9 cellular contexts compared by ENCODE assay signal in the genomic region with DNA sequence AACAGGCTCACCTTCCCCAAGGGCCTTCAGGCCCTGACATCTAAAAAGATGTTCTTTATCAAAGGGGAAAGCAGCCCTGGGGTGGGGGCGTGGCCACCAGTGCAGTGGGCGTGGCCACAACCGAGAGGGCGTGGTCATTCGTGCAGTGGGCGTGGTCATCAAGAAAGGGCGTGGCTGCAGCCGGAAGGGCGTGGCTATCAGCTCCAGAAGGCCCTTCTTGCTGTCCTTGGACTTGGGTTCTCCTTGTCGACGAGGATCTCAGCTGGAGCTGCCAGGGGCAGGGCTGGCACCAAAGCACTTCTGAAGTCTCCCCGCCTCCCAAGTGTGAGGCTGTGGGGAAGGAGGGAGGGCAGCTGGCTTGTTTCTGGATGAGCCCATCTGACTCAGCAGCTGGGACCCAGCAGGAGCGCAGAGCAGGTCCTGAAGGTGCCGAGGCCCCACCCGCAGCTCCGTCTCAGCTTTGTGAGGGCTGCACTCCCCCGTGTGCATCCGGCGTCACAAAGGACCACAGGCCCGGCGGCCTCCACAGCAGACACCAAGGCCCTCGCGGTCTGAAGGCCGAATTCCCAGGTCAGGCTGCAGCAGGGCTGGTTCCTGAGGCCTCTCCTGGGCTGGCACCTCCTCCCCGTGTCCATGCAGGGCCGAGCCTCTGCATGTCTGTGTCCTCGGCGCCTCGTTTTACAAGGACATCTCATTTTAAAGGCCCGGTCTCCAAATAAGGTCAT. TPM values are rescaled to one million over a fixed set of nuclear protein-coding genes. Genes with fewer than 3 reads are reported as not detected.
DNase-seq lines count a peak whose midpoint lies in the region; ATAC-seq and TF ChIP-seq lines count a peak whose summit lies in the region.
"Had no signal": no experiment of that assay in that cellular context is flagged by ENCODE, and none has a peak within 500 bp of the region (broad histone marks: within the 10 kb centered on the region; RNA-seq: fewer than 3 reads in every experiment).

No MANE protein-coding gene starts in this region.

- POLR2A ChIA-PET in activated CD4-positive, alpha-beta memory T cell treated with anti-CD3 and anti-CD28 coated beads for 36 hours (lab: Charles Lee): no interaction called here

- DNase-seq in BE2C (peak; percentile 53), H7 (peak; percentile 91), lung microvascular endothelial cell (ENCODE audit: low read depth in 2 of 2) (peak; percentile 24 to 29), NCI-H1048 (lab: John Stamatoyannopoulos, UW) (no peak), NCI-H1092 treated with DMSO at 0.1 percent for 48 hours (lab: John Stamatoyannopoulos, UW) (no peak)
- peak; percentile 42 for DNase-seq in activated CD4-positive, alpha-beta memory T cell treated with anti-CD3 and anti-CD28 coated beads for 36 hours
- DNase-seq: islet precursor cell had no signal

- CTCF ChIA-PET in activated CD4-positive, alpha-beta memory T cell treated with anti-CD3 and anti-CD28 coated beads for 36 hours (lab: Charles Lee): no interaction called here

- H3K4me3 Mint-ChIP-seq in activated CD4-positive, alpha-beta memory T cell treated with anti-CD3 and anti-CD28 coated beads for 36 hours: no peak overlapping the region

- H3K27ac Mint-ChIP-seq in activated CD4-positive, alpha-beta memory T cell treated with anti-CD3 and anti-CD28 coated beads for 36 hours: no peak overlapping the region

- no peak for ATAC-seq in HG03565 (IDR thresholded peaks at IDR 0.05; ENCODE audit: unreplicated experiment)
- ATAC-seq in HG02885 (IDR thresholded peaks at IDR 0.05; ENCODE audit: poor library complexity, unreplicated experiment): no peak

- no peak for TF ChIP-seq CTCF in BE2C (IDR thresholded peaks at IDR 0.05; ENCODE audit: low read depth, low read length)

- H3K4me3 ChIP-seq in BE2C (ENCODE audit: low read depth, low read length) (no peak overlapping the region), H7 (ENCODE audit: insufficient read depth, low read depth, low read length) (no peak overlapping the region)

- no peaks in the 10 kb centered on the region; the same call in 1 of the 2 replicates for H3K36me3 ChIP-seq in BE2C
- H3K36me3 ChIP-seq in H7 (replicated peaks; ENCODE audit: control insufficient read depth, insufficient read depth, low read length): peaks cover 7% of the 10 kb centered on the region

- H3K4me1 Mint-ChIP-seq in activated CD4-positive, alpha-beta memory T cell treated with anti-CD3 and anti-CD28 coated beads for 36 hours (ENCODE audit: low read depth): no peaks in the 10 kb centered on the region

- peaks cover 9% of the 10 kb centered on the region for H3K4me1 ChIP-seq in BE2C

- H3K36me3 Mint-ChIP-seq in activated CD4-positive, alpha-beta memory T cell treated with anti-CD3 and anti-CD28 coated beads for 36 hours: no peaks in the 10 kb centered on the region

- H3K27me3 ChIP-seq in BE2C (no peaks in the 10 kb centered on the region), H7 (ENCODE audit: control insufficient read depth, insufficient read depth, low read length) (no peaks in the 10 kb centered on the region)

- H3K9me3 Mint-ChIP-seq in activated CD4-positive, alpha-beta memory T cell treated with anti-CD3 and anti-CD28 coated beads for 36 hours: no peaks in the 10 kb centered on the region

- H3K27me3 Mint-ChIP-seq in activated CD4-positive, alpha-beta memory T cell treated with anti-CD3 and anti-CD28 coated beads for 36 hours: no peaks in the 10 kb centered on the region

- no peaks in the 10 kb centered on the region for H3K9me3 ChIP-seq in BE2C

- intact Hi-C loops in activated CD4-positive, alpha-beta memory T cell treated with anti-CD3 and anti-CD28 coated beads for 36 hours (cut with micrococcal nuclease): no loop called here

RNA-seq across cellular contexts. Expression of gene PDE9A, which starts 12.8 kb away (rescaled TPM):
- 4.2 TPM for polyA plus RNA-seq in BE2C (2012; ENCODE audit: insufficient read depth, insufficient read length, low read depth)
- total RNA-seq in H7 (2014; rRNA removed; shearing (Covaris generic)): 24.2 and 37.9 TPM in 2 replicates
- total RNA-seq in activated CD4-positive, alpha-beta memory T cell treated with anti-CD3 and anti-CD28 coated beads for 36 hours: 1 to 10 TPM; 7.5 to 8.6 TPM
- 1.3 and 4.0 TPM in 2 replicates for total RNA-seq in lung microvascular endothelial cell

Comparison
In these comparisons a context has a peak if more than half of its experiments do, and no peak if none do; other contexts are left out.
1. DNase-seq: peak in BE2C (single experiment), H7 (single experiment), activated CD4-positive, alpha-beta memory T cell treated with anti-CD3 and anti-CD28 coated beads for 36 hours (single experiment) and lung microvascular endothelial cell (2 of 2); none in NCI-H1048 (single experiment) and NCI-H1092 treated with DMSO at 0.1 percent for 48 hours (single experiment).